34 cellular contexts compared by ENCODE assay signal in genomic region chr6:69926745-69927144, GRCh38.
"Had no signal": no experiment of that assay in that cellular context is flagged by ENCODE, and none has a peak within 500 bp of the region (broad histone marks: within the 10 kb centered on the region; RNA-seq: fewer than 3 reads in every experiment).

No MANE protein-coding gene starts in this region.

- FAIRE-seq: colon had no signal

- DNase-seq: activated CD4-positive, alpha-beta memory T cell treated with anti-CD3 and anti-CD28 coated beads for 36 hours; activated CD4-positive, alpha-beta T cell treated with anti-CD3 and anti-CD28 coated beads for 36 hours; activated CD4-positive, alpha-beta T cell treated with anti-CD3 and anti-CD28 coated beads, Interleukin-2, amount 10 ng/mL, durations not matched to agents 24 days and 14 days; activated CD4-positive, CD25-positive, alpha-beta regulatory T cell; activated CD4-positive, CD25-positive, alpha-beta regulatory T cell treated with anti-CD3 and anti-CD28 coated beads, Interleukin-2, amount 50 U/mL, for 72 hours; activated CD8-positive, alpha-beta memory T cell treated with anti-CD3 and anti-CD28 coated beads, Interleukin-2, amount 50 U/mL, for 48 hours; activated CD8-positive, alpha-beta T cell treated with anti-CD3 and anti-CD28 coated beads, Interleukin-2, amount 10 ng/mL, durations not matched to agents 7 days and 5 days; activated effector memory CD4-positive, alpha-beta T cell treated with Interleukin-2 at 50 U/mL for 16 hours; activated naive CD4-positive, alpha-beta T cell treated with anti-CD3 and anti-CD28 coated beads for 36 hours; activated naive CD8-positive, alpha-beta T cell treated with anti-CD3 and anti-CD28 coated beads for 36 hours; activated naive CD8-positive, alpha-beta T cell treated with anti-CD3 and anti-CD28 coated beads, Interleukin-2, amount 50 U/mL, for 24 hours; activated T-cell treated with anti-CD3 and anti-CD28 coated beads for 4 hours; activated T-cell treated with anti-CD3 and anti-CD28 coated beads, Interleukin-2, amount 50 U/mL, for 24 hours; activated T-cell treated with anti-CD3 and anti-CD28 coated beads, Interleukin-2, amount 50 U/mL, for 72 hours; adrenal gland; amygdala; aorta; body of pancreas; caudate nucleus; cortex of kidney; dermis blood vessel endothelial cell; effector CD4-positive, alpha-beta T cell; effector memory CD8-positive, alpha-beta T cell; erythroblast; foreskin keratinocyte; gastrocnemius medialis; glutamatergic neuron; heart left ventricle; T-helper 17 cell; T1000 had no signal

- H3K36me3 ChIP-seq: adrenal gland, esophagus muscularis mucosa, gastrocnemius medialis, heart left ventricle had no signal

- H3K27ac Mint-ChIP-seq: activated CD4-positive, alpha-beta memory T cell treated with anti-CD3 and anti-CD28 coated beads for 36 hours; activated CD4-positive, alpha-beta T cell treated with anti-CD3 and anti-CD28 coated beads for 36 hours; activated CD4-positive, alpha-beta T cell treated with anti-CD3 and anti-CD28 coated beads, Interleukin-2, amount 10 ng/mL, durations not matched to agents 24 days and 14 days; activated CD8-positive, alpha-beta T cell treated with anti-CD3 and anti-CD28 coated beads, Interleukin-2, amount 10 ng/mL, durations not matched to agents 7 days and 5 days; activated naive CD4-positive, alpha-beta T cell treated with anti-CD3 and anti-CD28 coated beads for 36 hours; activated naive CD4-positive, alpha-beta T cell treated with anti-CD3 and anti-CD28 coated beads, Interleukin-2, amount 50 U/mL, for 24 hours; activated naive CD8-positive, alpha-beta T cell treated with anti-CD3 and anti-CD28 coated beads for 36 hours; activated naive CD8-positive, alpha-beta T cell treated with anti-CD3 and anti-CD28 coated beads, Interleukin-2, amount 50 U/mL, for 24 hours; activated T-cell treated with anti-CD3 and anti-CD28 coated beads, Interleukin-2, amount 50 U/mL, for 24 hours; activated T-cell treated with anti-CD3 and anti-CD28 coated beads, Interleukin-2, amount 50 U/mL, for 72 hours; effector memory CD8-positive, alpha-beta T cell; T-helper 17 cell; T-helper 2 cell treated with Interferon-gamma antibody and Interleukin-4, amounts not matched to agents 5 μg/mL and 100 μg/mL, for 36 hours had no signal

- H3K4me3 Mint-ChIP-seq: activated CD4-positive, alpha-beta memory T cell treated with anti-CD3 and anti-CD28 coated beads for 36 hours; activated CD4-positive, alpha-beta T cell treated with anti-CD3 and anti-CD28 coated beads for 36 hours; activated CD4-positive, alpha-beta T cell treated with anti-CD3 and anti-CD28 coated beads, Interleukin-2, amount 10 ng/mL, durations not matched to agents 24 days and 14 days; activated CD8-positive, alpha-beta T cell treated with anti-CD3 and anti-CD28 coated beads, Interleukin-2, amount 10 ng/mL, durations not matched to agents 7 days and 5 days; activated naive CD4-positive, alpha-beta T cell treated with anti-CD3 and anti-CD28 coated beads for 36 hours; activated naive CD4-positive, alpha-beta T cell treated with anti-CD3 and anti-CD28 coated beads, Interleukin-2, amount 50 U/mL, for 24 hours; activated naive CD8-positive, alpha-beta T cell treated with anti-CD3 and anti-CD28 coated beads for 36 hours; activated naive CD8-positive, alpha-beta T cell treated with anti-CD3 and anti-CD28 coated beads, Interleukin-2, amount 50 U/mL, for 24 hours; activated T-cell treated with anti-CD3 and anti-CD28 coated beads, Interleukin-2, amount 50 U/mL, for 24 hours; activated T-cell treated with anti-CD3 and anti-CD28 coated beads, Interleukin-2, amount 50 U/mL, for 72 hours; effector memory CD8-positive, alpha-beta T cell; T-helper 17 cell; T-helper 2 cell treated with Interferon-gamma antibody and Interleukin-4, amounts not matched to agents 5 μg/mL and 100 μg/mL, for 36 hours had no signal

- H3K27me3 ChIP-seq: adrenal gland, body of pancreas, esophagus muscularis mucosa, foreskin keratinocyte, gastrocnemius medialis, heart left ventricle had no signal

- ATAC-seq: activated CD4-positive, alpha-beta T cell treated with anti-CD3 and anti-CD28 coated beads for 36 hours; activated CD8-positive, alpha-beta T cell treated with anti-CD3 and anti-CD28 coated beads, Interleukin-2, amount 10 ng/mL, durations not matched to agents 7 days and 5 days; activated naive CD8-positive, alpha-beta T cell treated with anti-CD3 and anti-CD28 coated beads, Interleukin-2, amount 50 U/mL, for 24 hours; activated T-cell treated with anti-CD3 and anti-CD28 coated beads, Interleukin-2, amount 50 U/mL, for 72 hours; body of pancreas; effector memory CD8-positive, alpha-beta T cell; foreskin keratinocyte; gastrocnemius medialis; heart left ventricle; T-helper 17 cell had no signal

- H3K4me3 ChIP-seq: adrenal gland, body of pancreas, esophagus muscularis mucosa, gastrocnemius medialis, heart left ventricle had no signal

- H3K4me1 Mint-ChIP-seq: activated CD4-positive, alpha-beta T cell treated with anti-CD3 and anti-CD28 coated beads for 36 hours; activated CD4-positive, alpha-beta T cell treated with anti-CD3 and anti-CD28 coated beads, Interleukin-2, amount 10 ng/mL, durations not matched to agents 24 days and 14 days; activated naive CD4-positive, alpha-beta T cell treated with anti-CD3 and anti-CD28 coated beads, Interleukin-2, amount 50 U/mL, for 24 hours; activated naive CD8-positive, alpha-beta T cell treated with anti-CD3 and anti-CD28 coated beads for 36 hours; activated naive CD8-positive, alpha-beta T cell treated with anti-CD3 and anti-CD28 coated beads, Interleukin-2, amount 50 U/mL, for 24 hours; T-helper 17 cell had no signal

- H3K4me1 ChIP-seq: adrenal gland, body of pancreas, esophagus muscularis mucosa, foreskin keratinocyte, gastrocnemius medialis, heart left ventricle had no signal

- H3K36me3 Mint-ChIP-seq: activated CD4-positive, alpha-beta memory T cell treated with anti-CD3 and anti-CD28 coated beads for 36 hours; activated naive CD8-positive, alpha-beta T cell treated with anti-CD3 and anti-CD28 coated beads for 36 hours had no signal

- H3K27ac ChIP-seq: adrenal gland, body of pancreas, esophagus muscularis mucosa, foreskin keratinocyte, gastrocnemius medialis, heart left ventricle had no signal

- H3K9me3 ChIP-seq: adrenal gland, body of pancreas, gastrocnemius medialis had no signal

- H3K27me3 Mint-ChIP-seq: activated CD4-positive, alpha-beta T cell treated with anti-CD3 and anti-CD28 coated beads, Interleukin-2, amount 10 ng/mL, durations not matched to agents 24 days and 14 days; T-helper 17 cell had no signal
